ENCODE assay signal across 1 cellular context in the genomic region with DNA sequence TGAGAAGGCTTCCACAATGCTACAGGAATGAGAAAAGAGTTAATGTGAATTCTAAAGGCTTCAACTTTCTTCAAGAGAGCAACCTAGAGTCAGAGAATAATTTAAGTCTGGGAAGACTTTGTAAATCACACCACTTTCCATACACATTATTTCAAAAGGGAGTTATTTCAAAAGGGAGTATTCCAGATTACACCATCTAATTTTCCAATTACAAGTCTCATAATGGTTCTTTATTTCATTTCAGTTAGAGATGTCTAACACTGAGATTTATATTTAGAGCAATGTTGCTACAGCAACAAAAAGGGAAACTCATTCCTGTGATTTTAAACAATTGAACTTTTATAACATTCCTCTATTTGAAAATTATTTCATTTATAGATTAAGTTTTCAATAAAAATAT.
TF ChIP-seq lines count a peak whose summit lies in the region.

No MANE protein-coding gene starts in this region.

TF ChIP-seq in A549, 52 proteins besides CTCF, POLR2A, EP300 and RAD21 (continued from another document):
- TF ChIP-seq, protein P1, sequence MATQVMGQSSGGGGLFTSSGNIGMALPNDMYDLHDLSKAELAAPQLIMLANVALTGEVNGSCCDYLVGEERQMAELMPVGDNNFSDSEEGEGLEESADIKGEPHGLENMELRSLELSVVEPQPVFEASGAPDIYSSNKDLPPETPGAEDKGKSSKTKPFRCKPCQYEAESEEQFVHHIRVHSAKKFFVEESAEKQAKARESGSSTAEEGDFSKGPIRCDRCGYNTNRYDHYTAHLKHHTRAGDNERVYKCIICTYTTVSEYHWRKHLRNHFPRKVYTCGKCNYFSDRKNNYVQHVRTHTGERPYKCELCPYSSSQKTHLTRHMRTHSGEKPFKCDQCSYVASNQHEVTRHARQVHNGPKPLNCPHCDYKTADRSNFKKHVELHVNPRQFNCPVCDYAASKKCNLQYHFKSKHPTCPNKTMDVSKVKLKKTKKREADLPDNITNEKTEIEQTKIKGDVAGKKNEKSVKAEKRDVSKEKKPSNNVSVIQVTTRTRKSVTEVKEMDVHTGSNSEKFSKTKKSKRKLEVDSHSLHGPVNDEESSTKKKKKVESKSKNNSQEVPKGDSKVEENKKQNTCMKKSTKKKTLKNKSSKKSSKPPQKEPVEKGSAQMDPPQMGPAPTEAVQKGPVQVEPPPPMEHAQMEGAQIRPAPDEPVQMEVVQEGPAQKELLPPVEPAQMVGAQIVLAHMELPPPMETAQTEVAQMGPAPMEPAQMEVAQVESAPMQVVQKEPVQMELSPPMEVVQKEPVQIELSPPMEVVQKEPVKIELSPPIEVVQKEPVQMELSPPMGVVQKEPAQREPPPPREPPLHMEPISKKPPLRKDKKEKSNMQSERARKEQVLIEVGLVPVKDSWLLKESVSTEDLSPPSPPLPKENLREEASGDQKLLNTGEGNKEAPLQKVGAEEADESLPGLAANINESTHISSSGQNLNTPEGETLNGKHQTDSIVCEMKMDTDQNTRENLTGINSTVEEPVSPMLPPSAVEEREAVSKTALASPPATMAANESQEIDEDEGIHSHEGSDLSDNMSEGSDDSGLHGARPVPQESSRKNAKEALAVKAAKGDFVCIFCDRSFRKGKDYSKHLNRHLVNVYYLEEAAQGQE (IDR thresholded peaks at IDR 0.05), result no peak
- no peak for TF ChIP-seq SREBF2 (IDR thresholded peaks at IDR 0.05)
- no peak for TF ChIP-seq FOSB (CRISPR knock-in tag; IDR thresholded peaks at IDR 0.05)
- TF ChIP-seq ZFP36 (IDR thresholded peaks at IDR 0.05; ENCODE audit: borderline replicate concordance, partially characterized antibody), result no peak
- no peak for TF ChIP-seq SMC3 (IDR thresholded peaks at IDR 0.05)
- no peak for TF ChIP-seq FOXS1 (CRISPR knock-in tag; IDR thresholded peaks at IDR 0.05)
- no peak for TF ChIP-seq HEYL (CRISPR knock-in tag; IDR thresholded peaks at IDR 0.05)
- TF ChIP-seq NR3C1 (IDR thresholded peaks at IDR 0.05), result no peak
- TF ChIP-seq BHLHE40 (IDR thresholded peaks at IDR 0.05; ENCODE audit: low read depth, low read length), result no peak
